ENCODE assay signal across 1 cellular context in the genomic region with DNA sequence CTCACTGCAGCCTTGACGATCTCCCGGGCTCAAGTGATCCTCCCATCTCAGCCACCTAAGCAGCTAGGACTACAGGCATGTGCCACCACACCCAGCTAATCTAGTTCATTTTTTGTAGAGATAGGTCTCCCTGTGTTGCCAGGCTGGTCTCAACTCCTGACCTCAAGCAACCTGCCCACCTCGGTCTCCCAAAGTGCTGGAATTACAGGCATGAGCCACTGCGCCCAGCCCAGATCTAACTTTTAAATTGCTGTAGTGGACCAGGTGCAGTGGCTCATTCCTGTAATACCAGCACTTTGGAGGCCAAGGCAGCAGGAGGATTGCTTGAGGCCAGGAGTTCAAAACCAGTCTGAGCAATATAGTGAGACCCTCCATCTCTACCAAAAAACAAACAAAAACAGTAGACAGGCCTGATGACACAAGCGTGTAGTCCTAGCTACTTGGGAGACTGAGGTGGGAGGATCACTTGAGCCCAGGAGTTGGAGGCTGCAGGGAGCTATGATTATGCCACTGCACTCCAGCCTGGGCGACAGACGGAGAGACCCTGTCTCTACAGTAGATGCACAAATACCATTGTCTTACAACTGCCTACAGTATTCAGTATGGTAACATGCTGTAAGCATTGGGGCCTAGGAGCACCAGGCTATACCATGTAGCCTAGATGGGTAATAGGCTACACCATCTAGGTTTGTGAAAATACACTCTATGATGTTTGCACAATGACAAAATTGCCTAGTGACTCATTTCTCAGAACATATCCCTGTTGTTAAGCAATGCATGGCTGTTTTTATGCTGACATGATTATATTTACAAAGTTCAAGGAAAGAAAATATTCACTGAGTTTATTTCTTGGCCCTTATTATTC.
TF ChIP-seq lines count a peak whose summit lies in the region.

No MANE protein-coding gene starts in this region.

TF ChIP-seq in HepG2, 621 proteins besides CTCF, POLR2A, EP300 and RAD21 (continued from another document and continues in another):
- TF ChIP-seq, protein P1, sequence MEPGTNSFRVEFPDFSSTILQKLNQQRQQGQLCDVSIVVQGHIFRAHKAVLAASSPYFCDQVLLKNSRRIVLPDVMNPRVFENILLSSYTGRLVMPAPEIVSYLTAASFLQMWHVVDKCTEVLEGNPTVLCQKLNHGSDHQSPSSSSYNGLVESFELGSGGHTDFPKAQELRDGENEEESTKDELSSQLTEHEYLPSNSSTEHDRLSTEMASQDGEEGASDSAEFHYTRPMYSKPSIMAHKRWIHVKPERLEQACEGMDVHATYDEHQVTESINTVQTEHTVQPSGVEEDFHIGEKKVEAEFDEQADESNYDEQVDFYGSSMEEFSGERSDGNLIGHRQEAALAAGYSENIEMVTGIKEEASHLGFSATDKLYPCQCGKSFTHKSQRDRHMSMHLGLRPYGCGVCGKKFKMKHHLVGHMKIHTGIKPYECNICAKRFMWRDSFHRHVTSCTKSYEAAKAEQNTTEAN (CRISPR knock-in tag; conservative IDR thresholded peaks at IDR 0.05), result no peak
- TF ChIP-seq, protein P2, sequence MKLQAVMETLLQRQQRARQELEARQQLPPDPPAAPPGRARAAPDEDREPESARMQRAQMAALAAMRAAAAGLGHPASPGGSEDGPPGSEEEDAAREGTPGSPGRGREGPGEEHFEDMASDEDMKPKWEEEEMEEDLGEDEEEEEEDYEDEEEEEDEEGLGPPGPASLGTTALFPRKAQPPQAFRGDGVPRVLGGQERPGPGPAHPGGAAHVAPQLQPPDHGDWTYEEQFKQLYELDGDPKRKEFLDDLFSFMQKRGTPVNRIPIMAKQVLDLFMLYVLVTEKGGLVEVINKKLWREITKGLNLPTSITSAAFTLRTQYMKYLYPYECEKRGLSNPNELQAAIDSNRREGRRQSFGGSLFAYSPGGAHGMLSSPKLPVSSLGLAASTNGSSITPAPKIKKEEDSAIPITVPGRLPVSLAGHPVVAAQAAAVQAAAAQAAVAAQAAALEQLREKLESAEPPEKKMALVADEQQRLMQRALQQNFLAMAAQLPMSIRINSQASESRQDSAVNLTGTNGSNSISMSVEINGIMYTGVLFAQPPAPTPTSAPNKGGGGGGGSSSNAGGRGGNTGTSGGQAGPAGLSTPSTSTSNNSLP (IDR thresholded peaks at IDR 0.05; ENCODE audit: low read depth, low read length), result peak; percentile 53; the same call in 1 of the 2 replicates
- TF ChIP-seq FOSL2 (CRISPR knock-in tag; IDR thresholded peaks at IDR 0.05), result peak; percentile 88
- TF ChIP-seq, protein P3, sequence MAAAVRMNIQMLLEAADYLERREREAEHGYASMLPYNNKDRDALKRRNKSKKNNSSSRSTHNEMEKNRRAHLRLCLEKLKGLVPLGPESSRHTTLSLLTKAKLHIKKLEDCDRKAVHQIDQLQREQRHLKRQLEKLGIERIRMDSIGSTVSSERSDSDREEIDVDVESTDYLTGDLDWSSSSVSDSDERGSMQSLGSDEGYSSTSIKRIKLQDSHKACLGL (CRISPR knock-in tag; IDR thresholded peaks at IDR 0.05), result no peak
- TF ChIP-seq SRY (CRISPR knock-in tag; IDR thresholded peaks at IDR 0.05), result no peak
- TF ChIP-seq ZNF747 (CRISPR knock-in tag; IDR thresholded peaks at IDR 0.05; ENCODE audit: borderline replicate concordance), result no peak
- TF ChIP-seq FOXM1 (CRISPR knock-in tag; IDR thresholded peaks at IDR 0.05), result no peak
- TF ChIP-seq BHLHE40 (IDR thresholded peaks at IDR 0.05; ENCODE audit: low read length), result peak; percentile 48; the same call in 1 of the 2 replicates
- TF ChIP-seq GATAD2A (CRISPR knock-in tag; IDR thresholded peaks at IDR 0.05), result peak; percentile 49
- TF ChIP-seq PAF1 (CRISPR knock-in tag; IDR thresholded peaks at IDR 0.05), result no peak
- TF ChIP-seq CENPT (CRISPR knock-in tag; IDR thresholded peaks at IDR 0.05; ENCODE audit: low read depth), result no peak
- no peak for TF ChIP-seq ZFYVE20 (CRISPR knock-in tag; IDR thresholded peaks at IDR 0.05; ENCODE audit: borderline replicate concordance, low read depth)
- TF ChIP-seq, protein P4, sequence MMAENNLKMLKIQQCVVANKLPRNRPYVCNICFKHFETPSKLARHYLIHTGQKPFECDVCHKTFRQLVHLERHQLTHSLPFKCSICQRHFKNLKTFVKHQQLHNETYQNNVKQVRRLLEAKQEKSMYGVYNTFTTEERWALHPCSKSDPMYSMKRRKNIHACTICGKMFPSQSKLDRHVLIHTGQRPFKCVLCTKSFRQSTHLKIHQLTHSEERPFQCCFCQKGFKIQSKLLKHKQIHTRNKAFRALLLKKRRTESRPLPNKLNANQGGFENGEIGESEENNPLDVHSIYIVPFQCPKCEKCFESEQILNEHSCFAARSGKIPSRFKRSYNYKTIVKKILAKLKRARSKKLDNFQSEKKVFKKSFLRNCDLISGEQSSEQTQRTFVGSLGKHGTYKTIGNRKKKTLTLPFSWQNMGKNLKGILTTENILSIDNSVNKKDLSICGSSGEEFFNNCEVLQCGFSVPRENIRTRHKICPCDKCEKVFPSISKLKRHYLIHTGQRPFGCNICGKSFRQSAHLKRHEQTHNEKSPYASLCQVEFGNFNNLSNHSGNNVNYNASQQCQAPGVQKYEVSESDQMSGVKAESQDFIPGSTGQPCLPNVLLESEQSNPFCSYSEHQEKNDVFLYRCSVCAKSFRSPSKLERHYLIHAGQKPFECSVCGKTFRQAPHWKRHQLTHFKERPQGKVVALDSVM (CRISPR knock-in tag; IDR thresholded peaks at IDR 0.05), result peak; percentile 82
- peak; percentile 30; the same call in 1 of the 2 replicates for TF ChIP-seq CREM (IDR thresholded peaks at IDR 0.05)
- no peak for TF ChIP-seq CREM (CRISPR knock-in tag; IDR thresholded peaks at IDR 0.05)
- no peak for TF ChIP-seq ZKSCAN1 (IDR thresholded peaks at IDR 0.05; ENCODE audit: low read length)
- TF ChIP-seq, protein P5, sequence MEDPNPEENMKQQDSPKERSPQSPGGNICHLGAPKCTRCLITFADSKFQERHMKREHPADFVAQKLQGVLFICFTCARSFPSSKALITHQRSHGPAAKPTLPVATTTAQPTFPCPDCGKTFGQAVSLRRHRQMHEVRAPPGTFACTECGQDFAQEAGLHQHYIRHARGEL (CRISPR knock-in tag; IDR thresholded peaks at IDR 0.05), result no peak
- 0 out of 2 replicates have a peak, but pooled peaks have one; percentile 48 for TF ChIP-seq ZMYM2 (CRISPR knock-in tag; IDR thresholded peaks at IDR 0.05)
- TF ChIP-seq SNAPC2 (CRISPR knock-in tag; IDR thresholded peaks at IDR 0.05), result 0 out of 2 replicates have a peak, but pooled peaks have one; percentile 26
- TF ChIP-seq RFX5 (IDR thresholded peaks at IDR 0.05; ENCODE audit: low read depth, low read length), result 0 out of 2 replicates have a peak, but pooled peaks have one; percentile 40
- TF ChIP-seq MAFG (CRISPR knock-in tag; IDR thresholded peaks at IDR 0.05), result no peak
- TF ChIP-seq FOXA3 (CRISPR knock-in tag; IDR thresholded peaks at IDR 0.05), result peak; percentile 75
- TF ChIP-seq ELF3 (CRISPR knock-in tag; IDR thresholded peaks at IDR 0.05), result peak; percentile 55
- TF ChIP-seq, protein P6, sequence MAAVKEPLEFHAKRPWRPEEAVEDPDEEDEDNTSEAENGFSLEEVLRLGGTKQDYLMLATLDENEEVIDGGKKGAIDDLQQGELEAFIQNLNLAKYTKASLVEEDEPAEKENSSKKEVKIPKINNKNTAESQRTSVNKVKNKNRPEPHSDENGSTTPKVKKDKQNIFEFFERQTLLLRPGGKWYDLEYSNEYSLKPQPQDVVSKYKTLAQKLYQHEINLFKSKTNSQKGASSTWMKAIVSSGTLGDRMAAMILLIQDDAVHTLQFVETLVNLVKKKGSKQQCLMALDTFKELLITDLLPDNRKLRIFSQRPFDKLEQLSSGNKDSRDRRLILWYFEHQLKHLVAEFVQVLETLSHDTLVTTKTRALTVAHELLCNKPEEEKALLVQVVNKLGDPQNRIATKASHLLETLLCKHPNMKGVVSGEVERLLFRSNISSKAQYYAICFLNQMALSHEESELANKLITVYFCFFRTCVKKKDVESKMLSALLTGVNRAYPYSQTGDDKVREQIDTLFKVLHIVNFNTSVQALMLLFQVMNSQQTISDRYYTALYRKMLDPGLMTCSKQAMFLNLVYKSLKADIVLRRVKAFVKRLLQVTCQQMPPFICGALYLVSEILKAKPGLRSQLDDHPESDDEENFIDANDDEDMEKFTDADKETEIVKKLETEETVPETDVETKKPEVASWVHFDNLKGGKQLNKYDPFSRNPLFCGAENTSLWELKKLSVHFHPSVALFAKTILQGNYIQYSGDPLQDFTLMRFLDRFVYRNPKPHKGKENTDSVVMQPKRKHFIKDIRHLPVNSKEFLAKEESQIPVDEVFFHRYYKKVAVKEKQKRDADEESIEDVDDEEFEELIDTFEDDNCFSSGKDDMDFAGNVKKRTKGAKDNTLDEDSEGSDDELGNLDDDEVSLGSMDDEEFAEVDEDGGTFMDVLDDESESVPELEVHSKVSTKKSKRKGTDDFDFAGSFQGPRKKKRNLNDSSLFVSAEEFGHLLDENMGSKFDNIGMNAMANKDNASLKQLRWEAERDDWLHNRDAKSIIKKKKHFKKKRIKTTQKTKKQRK (IDR thresholded peaks at IDR 0.05; ENCODE audit: low read length), result no peak
- TF ChIP-seq SKI (IDR thresholded peaks at IDR 0.05; ENCODE audit: partially characterized antibody), result no peak
- TF ChIP-seq, protein P7, sequence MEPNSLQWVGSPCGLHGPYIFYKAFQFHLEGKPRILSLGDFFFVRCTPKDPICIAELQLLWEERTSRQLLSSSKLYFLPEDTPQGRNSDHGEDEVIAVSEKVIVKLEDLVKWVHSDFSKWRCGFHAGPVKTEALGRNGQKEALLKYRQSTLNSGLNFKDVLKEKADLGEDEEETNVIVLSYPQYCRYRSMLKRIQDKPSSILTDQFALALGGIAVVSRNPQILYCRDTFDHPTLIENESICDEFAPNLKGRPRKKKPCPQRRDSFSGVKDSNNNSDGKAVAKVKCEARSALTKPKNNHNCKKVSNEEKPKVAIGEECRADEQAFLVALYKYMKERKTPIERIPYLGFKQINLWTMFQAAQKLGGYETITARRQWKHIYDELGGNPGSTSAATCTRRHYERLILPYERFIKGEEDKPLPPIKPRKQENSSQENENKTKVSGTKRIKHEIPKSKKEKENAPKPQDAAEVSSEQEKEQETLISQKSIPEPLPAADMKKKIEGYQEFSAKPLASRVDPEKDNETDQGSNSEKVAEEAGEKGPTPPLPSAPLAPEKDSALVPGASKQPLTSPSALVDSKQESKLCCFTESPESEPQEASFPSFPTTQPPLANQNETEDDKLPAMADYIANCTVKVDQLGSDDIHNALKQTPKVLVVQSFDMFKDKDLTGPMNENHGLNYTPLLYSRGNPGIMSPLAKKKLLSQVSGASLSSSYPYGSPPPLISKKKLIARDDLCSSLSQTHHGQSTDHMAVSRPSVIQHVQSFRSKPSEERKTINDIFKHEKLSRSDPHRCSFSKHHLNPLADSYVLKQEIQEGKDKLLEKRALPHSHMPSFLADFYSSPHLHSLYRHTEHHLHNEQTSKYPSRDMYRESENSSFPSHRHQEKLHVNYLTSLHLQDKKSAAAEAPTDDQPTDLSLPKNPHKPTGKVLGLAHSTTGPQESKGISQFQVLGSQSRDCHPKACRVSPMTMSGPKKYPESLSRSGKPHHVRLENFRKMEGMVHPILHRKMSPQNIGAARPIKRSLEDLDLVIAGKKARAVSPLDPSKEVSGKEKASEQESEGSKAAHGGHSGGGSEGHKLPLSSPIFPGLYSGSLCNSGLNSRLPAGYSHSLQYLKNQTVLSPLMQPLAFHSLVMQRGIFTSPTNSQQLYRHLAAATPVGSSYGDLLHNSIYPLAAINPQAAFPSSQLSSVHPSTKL (CRISPR knock-in tag; IDR thresholded peaks at IDR 0.05), result peak; percentile 36; the same call in 1 of the 2 replicates
- peak; percentile 25; the same call in 1 of the 2 replicates for TF ChIP-seq RXRB (CRISPR knock-in tag; IDR thresholded peaks at IDR 0.05; ENCODE audit: borderline replicate concordance)
- no peak for TF ChIP-seq ZNF749 (CRISPR knock-in tag; IDR thresholded peaks at IDR 0.05; ENCODE audit: borderline replicate concordance)
- no peak for TF ChIP-seq PCBP2 (optimal IDR thresholded peaks at IDR 0.05; ENCODE audit: low read depth, low read length, poor library complexity, severe bottlenecking)
- TF ChIP-seq ZNF251 (CRISPR knock-in tag; IDR thresholded peaks at IDR 0.05), result no peak
- TF ChIP-seq, protein P8, sequence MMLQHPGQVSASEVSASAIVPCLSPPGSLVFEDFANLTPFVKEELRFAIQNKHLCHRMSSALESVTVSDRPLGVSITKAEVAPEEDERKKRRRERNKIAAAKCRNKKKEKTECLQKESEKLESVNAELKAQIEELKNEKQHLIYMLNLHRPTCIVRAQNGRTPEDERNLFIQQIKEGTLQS (CRISPR knock-in tag; IDR thresholded peaks at IDR 0.05), result 0 out of 2 replicates have a peak, but pooled peaks have one; percentile 43
- no peak for TF ChIP-seq MTA1 (CRISPR knock-in tag; IDR thresholded peaks at IDR 0.05; ENCODE audit: borderline replicate concordance)
- TF ChIP-seq FOXA1 (IDR thresholded peaks at IDR 0.05), result no peak
- TF ChIP-seq FOXA1 (CRISPR knock-in tag; IDR thresholded peaks at IDR 0.05), result peak; percentile 64
- TF ChIP-seq SP140L (CRISPR knock-in tag; IDR thresholded peaks at IDR 0.05; ENCODE audit: borderline replicate concordance), result no peak
- TF ChIP-seq, protein P9, sequence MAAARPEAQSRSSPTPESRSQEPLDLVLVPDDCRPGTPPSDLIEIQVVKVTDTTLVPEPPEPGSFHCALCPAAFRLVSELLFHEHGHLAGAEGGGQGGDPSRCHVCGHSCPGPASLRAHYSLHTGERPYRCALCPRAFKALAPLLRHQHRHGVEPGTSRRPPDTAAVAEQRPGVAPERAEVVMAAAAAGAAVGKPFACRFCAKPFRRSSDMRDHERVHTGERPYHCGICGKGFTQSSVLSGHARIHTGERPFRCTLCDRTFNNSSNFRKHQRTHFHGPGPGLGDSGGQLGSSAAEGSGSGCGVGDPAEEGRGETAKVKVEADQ (CRISPR knock-in tag; IDR thresholded peaks at IDR 0.05; ENCODE audit: borderline replicate concordance), result no peak
- TF ChIP-seq SAP130 (CRISPR knock-in tag; IDR thresholded peaks at IDR 0.05; ENCODE audit: low read depth), result peak; percentile 61
- TF ChIP-seq CEBPG (CRISPR knock-in tag; IDR thresholded peaks at IDR 0.05), result peak; percentile 89
- TF ChIP-seq ZBTB3 (CRISPR knock-in tag; IDR thresholded peaks at IDR 0.05; ENCODE audit: borderline replicate concordance, low read depth), result no peak
- 0 out of 2 replicates have a peak, but pooled peaks have one; percentile 19 for TF ChIP-seq BCL6 (CRISPR knock-in tag; IDR thresholded peaks at IDR 0.05)
- TF ChIP-seq ZFP90 (CRISPR knock-in tag; IDR thresholded peaks at IDR 0.05; ENCODE audit: borderline replicate concordance), result peak; percentile 71; the same call in 1 of the 2 replicates
- peak; percentile 68; the same call in 1 of the 2 replicates for TF ChIP-seq FOSL1 (CRISPR knock-in tag; IDR thresholded peaks at IDR 0.05; ENCODE audit: borderline replicate concordance)
- TF ChIP-seq, protein P10, sequence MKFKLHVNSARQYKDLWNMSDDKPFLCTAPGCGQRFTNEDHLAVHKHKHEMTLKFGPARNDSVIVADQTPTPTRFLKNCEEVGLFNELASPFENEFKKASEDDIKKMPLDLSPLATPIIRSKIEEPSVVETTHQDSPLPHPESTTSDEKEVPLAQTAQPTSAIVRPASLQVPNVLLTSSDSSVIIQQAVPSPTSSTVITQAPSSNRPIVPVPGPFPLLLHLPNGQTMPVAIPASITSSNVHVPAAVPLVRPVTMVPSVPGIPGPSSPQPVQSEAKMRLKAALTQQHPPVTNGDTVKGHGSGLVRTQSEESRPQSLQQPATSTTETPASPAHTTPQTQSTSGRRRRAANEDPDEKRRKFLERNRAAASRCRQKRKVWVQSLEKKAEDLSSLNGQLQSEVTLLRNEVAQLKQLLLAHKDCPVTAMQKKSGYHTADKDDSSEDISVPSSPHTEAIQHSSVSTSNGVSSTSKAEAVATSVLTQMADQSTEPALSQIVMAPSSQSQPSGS (CRISPR knock-in tag; IDR thresholded peaks at IDR 0.05), result no peak
- peak; percentile 24; the same call in 1 of the 2 replicates for TF ChIP-seq ZMYM3 (CRISPR knock-in tag; IDR thresholded peaks at IDR 0.05)
- peak; percentile 44; the same call in 1 of the 2 replicates for TF ChIP-seq MED1 (CRISPR knock-in tag; IDR thresholded peaks at IDR 0.05)
- no peak for TF ChIP-seq SRF (IDR thresholded peaks at IDR 0.05; ENCODE audit: low read depth, low read length)
- TF ChIP-seq JUND (CRISPR knock-in tag; IDR thresholded peaks at IDR 0.05), result peak; percentile 72; the same call in 1 of the 2 replicates
- no peak for TF ChIP-seq SIN3B (IDR thresholded peaks at IDR 0.05; ENCODE audit: low read length)
